18 cellular contexts compared by ENCODE assay signal in the genomic region with DNA sequence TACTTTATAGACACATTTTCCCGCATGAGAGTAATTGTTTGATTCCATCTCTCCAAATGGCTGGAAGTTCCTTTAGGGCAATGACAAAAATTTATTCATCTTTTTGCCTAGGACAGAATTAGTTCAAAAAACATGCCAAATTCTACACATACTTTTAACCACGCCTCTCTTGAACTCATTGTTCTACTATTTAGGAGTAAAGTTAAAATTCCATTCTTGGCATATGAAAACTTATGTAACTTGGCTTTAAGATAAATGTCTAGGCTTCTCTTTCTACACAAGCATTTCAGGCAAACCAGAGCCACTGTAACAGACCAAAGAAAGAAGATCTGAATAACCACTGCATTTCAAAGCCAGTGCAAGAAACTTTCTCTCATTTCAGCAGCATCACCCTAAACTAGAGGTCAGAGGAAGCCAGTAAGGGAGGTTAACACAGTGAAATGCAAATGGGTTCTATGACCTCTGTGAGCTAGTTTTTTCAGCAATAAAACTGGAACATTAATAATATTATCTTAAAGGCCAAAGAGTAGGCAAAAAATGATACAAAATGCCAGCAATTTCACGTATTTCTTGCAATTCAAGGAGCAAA.
DNase-seq lines count a peak whose midpoint lies in the region; ATAC-seq, FAIRE-seq and TF ChIP-seq lines count a peak whose summit lies in the region.
"Had no signal": no experiment of that assay in that cellular context is flagged by ENCODE, and none has a peak within 500 bp of the region (broad histone marks: within the 10 kb centered on the region; RNA-seq: fewer than 3 reads in every experiment).

No MANE protein-coding gene starts in this region.

- TF ChIP-seq CTCF in liver (IDR thresholded peaks at IDR 0.05; ENCODE audit: low read depth, low read length, missing input control) = no peak
- TF ChIP-seq CTCF in HepG2 (CRISPR knock-in tag; IDR thresholded peaks at IDR 0.05) = no peak
- TF ChIP-seq CTCF in astrocyte of the cerebellum (IDR thresholded peaks at IDR 0.05; ENCODE audit: low read depth, low read length, missing control alignments) = no peak

- no peak for TF ChIP-seq EP300 in HepG2 (IDR thresholded peaks at IDR 0.05; ENCODE audit: low read depth in 2 of 2, low read length in 2 of 2)
- TF ChIP-seq EP300 in HepG2 (CRISPR knock-in tag; IDR thresholded peaks at IDR 0.05; ENCODE audit: borderline replicate concordance) = no peak

- no peak for ATAC-seq in HepG2
- ATAC-seq: activated CD8-positive, alpha-beta memory T cell treated with anti-CD3 and anti-CD28 coated beads, Interleukin-2, amount 10 ng/mL, durations not matched to agents 7 days and 5 days; heart left ventricle; Right ventricle myocardium inferior; stimulated activated naive CD8-positive, alpha-beta T cell treated with anti-CD3 and anti-CD28 coated beads, Interleukin-15, Interleukin-2, amounts not matched to agents 100 U/mL and 50 U/mL, for 24 hours had no signal

- no peak for TF ChIP-seq POLR2A in HepG2 (IDR thresholded peaks at IDR 0.05; ENCODE audit: insufficient read depth in 1 of 2, low read depth in 2 of 2, low read length in 2 of 2)

- POLR2A ChIA-PET in HepG2 (lab: Yijun Ruan, JAX) = no interaction called here

- in situ Hi-C loops in HepG2 (cut with HindIII; ENCODE audit: extremely low pct_ligation_motif_present, low pct_unique_long_range_greater_than_20kb) = no loop called here
- in situ Hi-C loops in astrocyte of the cerebellum (cut with HindIII; ENCODE audit: low sequenced_read_pairs) = no loop called here

- no peak for DNase-seq in HepG2 (ENCODE audit: low spot score)
- DNase-seq in astrocyte of the cerebellum (ENCODE audit: low read depth) = peak; percentile 45
- no peak for DNase-seq in HK-2 (ENCODE audit: unreplicated experiment)
- no peak for DNase-seq in NCI-H1105 treated with DMSO at 0.1 percent for 48 hours (lab: John Stamatoyannopoulos, UW)
- DNase-seq in NCI-H2171 treated with DMSO at 0.1 percent for 48 hours (lab: John Stamatoyannopoulos, UW) = no peak
- DNase-seq in HTR-8/SVneo (ENCODE audit: insufficient read length, low spot score) = no peak
- DNase-seq: activated CD8-positive, alpha-beta memory T cell treated with anti-CD3 and anti-CD28 coated beads, Interleukin-2, amount 10 ng/mL, durations not matched to agents 7 days and 5 days; activated effector memory CD4-positive, alpha-beta T cell treated with anti-CD3 and anti-CD28 coated beads, Interleukin-2, amount 50 U/mL, for 16 hours; aorta; DND-41; heart left ventricle; mesenchymal stem cell; NCI-H187; stimulated activated naive CD8-positive, alpha-beta T cell treated with anti-CD3 and anti-CD28 coated beads, Interleukin-15, Interleukin-2, amounts not matched to agents 100 U/mL and 50 U/mL, for 24 hours; T-helper 2 cell had no signal

- CTCF ChIA-PET in HepG2 (lab: Yijun Ruan, JAX; ENCODE audit: low intra/inter-chr PET ratio, low total read pairs) = no interaction called here

- TF ChIP-seq RAD21 in liver (IDR thresholded peaks at IDR 0.05) = no peak
- TF ChIP-seq RAD21 in HepG2 (CRISPR knock-in tag; IDR thresholded peaks at IDR 0.05) = no peak

- no peaks in the 10 kb centered on the region for H3K27me3 ChIP-seq in liver (ENCODE audit: control insufficient read depth in 4 of 4, insufficient read depth in 4 of 4, low read length in 3 of 4)
- no peaks in the 10 kb centered on the region; a peak in 1 of 5 replicates for H3K27me3 ChIP-seq in HepG2 (ENCODE audit: control insufficient read depth in 1 of 2, insufficient read depth in 2 of 2, low read length in 2 of 2)
- H3K27me3 ChIP-seq: heart left ventricle had no signal

- H3K27ac ChIP-seq in liver (ENCODE audit: low read depth in 1 of 2, low read length in 2 of 2) (no peak overlapping the region), HepG2 (ENCODE audit: extremely low read length, insufficient read depth, low read length) (no peak overlapping the region)
- H3K27ac ChIP-seq: heart left ventricle had no signal

- no peaks in the 10 kb centered on the region for H3K9me3 ChIP-seq in liver (ENCODE audit: control insufficient read depth in 4 of 4, low read length in 3 of 4)
- no peaks in the 10 kb centered on the region for H3K9me3 ChIP-seq in HepG2 (ENCODE audit: low read length)
- H3K9me3 ChIP-seq: heart left ventricle had no signal

- H3K36me3 ChIP-seq in liver (ENCODE audit: control insufficient read depth in 4 of 4, insufficient read depth in 3 of 4, low read depth in 1 of 4, low read length in 3 of 4) (peaks cover 0 to 3% (median 0%) of the 10 kb centered on the region in 4 donors), HepG2 (replicated peaks in 1 of 2; ENCODE audit: control insufficient read depth in 1 of 2, insufficient read depth in 2 of 2, low read length in 2 of 2) (peaks cover 0 to 3% of the 10 kb centered on the region in 2 experiments; a peak in 1 of 5 replicates)

- peaks cover 2% of the 10 kb centered on the region for H3K79me2 ChIP-seq in HepG2 (ENCODE audit: insufficient read depth, low read length)

- H3K4me3 ChIP-seq in liver (ENCODE audit: low read depth in 1 of 3, low read length in 3 of 3) (no peak overlapping the region), HepG2 (replicated peaks in 1 of 3; ENCODE audit: insufficient read depth in 1 of 3, low read depth in 2 of 3, low read length in 3 of 3) (no peak overlapping the region), astrocyte of the cerebellum (ENCODE audit: low read depth, low read length) (no peak overlapping the region)
- H3K4me3 ChIP-seq: heart left ventricle had no signal

- no peak overlapping the region for H3K4me2 ChIP-seq in HepG2 (ENCODE audit: low read depth, low read length)

- FAIRE-seq in HepG2 (lab: Jason Lieb, UNC) (no peak), islet of Langerhans (lab: Jason Lieb, UNC) (peak; percentile 66), HTR-8/SVneo (lab: Jason Lieb, UNC) (no peak)

- BruUV-seq in HepG2 (replicated peaks; lab: Mats Ljungman, UMichigan) = no TSS peak

- intact Hi-C loops in HepG2 (cut with micrococcal nuclease; ENCODE audit: unreplicated experiment) = no loop called here

- no peak overlapping the region for H2AFZ ChIP-seq in HepG2 (ENCODE audit: low read length)

- H3K4me1 ChIP-seq in liver (ENCODE audit: control insufficient read depth in 4 of 4, insufficient read depth in 4 of 4, low read length in 3 of 4) (peaks cover 0 to 5% (median 0%) of the 10 kb centered on the region in 4 donors), HepG2 (ENCODE audit: insufficient read depth, low read length) (peaks cover 10% of the 10 kb centered on the region)

- H3K9ac ChIP-seq in liver (ENCODE audit: low read depth in 1 of 2, low read length in 2 of 2) (no peak overlapping the region), HepG2 (ENCODE audit: insufficient read depth, low read depth, low read length) (no peak overlapping the region)

- WGBS in liver = 87% methylated on average over 3 of the region's 3 CpGs
- WGBS in HepG2 (ENCODE audit: low lambda C conversion rate) = 96% methylated on average over 3 of the region's 3 CpGs

- H4K20me1 ChIP-seq in HepG2 (ENCODE audit: insufficient read depth, low read length) = peaks cover 3% of the 10 kb centered on the region; the same call in 1 of the 2 replicates

TF ChIP-seq in liver, 16 proteins besides CTCF, POLR2A, EP300 and RAD21 (continues in another document):
- TF ChIP-seq TAF1 (conservative IDR thresholded peaks at IDR 0.05) (no peak), RXRA (IDR thresholded peaks at IDR 0.05) (peak; percentile 30 to 52), FOXA1 (IDR thresholded peaks at IDR 0.05) (no peak)
- TF ChIP-seq, protein P1, sequence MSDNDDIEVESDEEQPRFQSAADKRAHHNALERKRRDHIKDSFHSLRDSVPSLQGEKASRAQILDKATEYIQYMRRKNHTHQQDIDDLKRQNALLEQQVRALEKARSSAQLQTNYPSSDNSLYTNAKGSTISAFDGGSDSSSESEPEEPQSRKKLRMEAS (IDR thresholded peaks at IDR 0.05) = no peak

TF ChIP-seq in HepG2, 621 proteins besides CTCF, POLR2A, EP300 and RAD21 (continues in another document):
- TF ChIP-seq ZFP41 (CRISPR knock-in tag; IDR thresholded peaks at IDR 0.05; ENCODE audit: borderline replicate concordance) = no peak
- no peak for TF ChIP-seq U2AF2 (IDR thresholded peaks at IDR 0.05; ENCODE audit: low read depth, low read length)
- TF ChIP-seq, protein P2, sequence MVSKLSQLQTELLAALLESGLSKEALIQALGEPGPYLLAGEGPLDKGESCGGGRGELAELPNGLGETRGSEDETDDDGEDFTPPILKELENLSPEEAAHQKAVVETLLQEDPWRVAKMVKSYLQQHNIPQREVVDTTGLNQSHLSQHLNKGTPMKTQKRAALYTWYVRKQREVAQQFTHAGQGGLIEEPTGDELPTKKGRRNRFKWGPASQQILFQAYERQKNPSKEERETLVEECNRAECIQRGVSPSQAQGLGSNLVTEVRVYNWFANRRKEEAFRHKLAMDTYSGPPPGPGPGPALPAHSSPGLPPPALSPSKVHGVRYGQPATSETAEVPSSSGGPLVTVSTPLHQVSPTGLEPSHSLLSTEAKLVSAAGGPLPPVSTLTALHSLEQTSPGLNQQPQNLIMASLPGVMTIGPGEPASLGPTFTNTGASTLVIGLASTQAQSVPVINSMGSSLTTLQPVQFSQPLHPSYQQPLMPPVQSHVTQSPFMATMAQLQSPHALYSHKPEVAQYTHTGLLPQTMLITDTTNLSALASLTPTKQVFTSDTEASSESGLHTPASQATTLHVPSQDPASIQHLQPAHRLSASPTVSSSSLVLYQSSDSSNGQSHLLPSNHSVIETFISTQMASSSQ (IDR thresholded peaks at IDR 0.05; ENCODE audit: low read depth) = no peak
- TF ChIP-seq, protein P2 (CRISPR knock-in tag; IDR thresholded peaks at IDR 0.05; ENCODE audit: borderline replicate concordance) = no peak
- no peak for TF ChIP-seq ZNF326 (CRISPR knock-in tag; IDR thresholded peaks at IDR 0.05; ENCODE audit: borderline replicate concordance)
- TF ChIP-seq PRMT3 (CRISPR knock-in tag; IDR thresholded peaks at IDR 0.05; ENCODE audit: borderline replicate concordance, low read depth) = no peak
- TF ChIP-seq IRF2 (CRISPR knock-in tag; IDR thresholded peaks at IDR 0.05) = no peak
- no peak for TF ChIP-seq KDM5A (IDR thresholded peaks at IDR 0.05; ENCODE audit: borderline replicate concordance, low read length)
- no peak for TF ChIP-seq SP4 (CRISPR knock-in tag; IDR thresholded peaks at IDR 0.05)
- TF ChIP-seq MYC (CRISPR knock-in tag; IDR thresholded peaks at IDR 0.05; ENCODE audit: borderline replicate concordance) = no peak
